ENCODE assay signal across 16 cellular contexts in genomic region chr16:3655030-3655790, GRCh38. TPM values are rescaled to one million over a fixed set of nuclear protein-coding genes. Genes with fewer than 3 reads are reported as not detected.
A peak's percentile ranks its signal among the peaks of the same experiment; 100 is the strongest.
DNase-seq lines count a peak whose midpoint lies in the region; ATAC-seq and TF ChIP-seq lines count a peak whose summit lies in the region.
"Had no signal": no experiment of that assay in that cellular context is flagged by ENCODE, and none has a peak within 500 bp of the region (broad histone marks: within the 10 kb centered on the region; RNA-seq: fewer than 3 reads in every experiment).

No MANE protein-coding gene starts in this region.

- no TSS peak for BruUV-seq in A673 (replicated peaks; lab: Mats Ljungman, UMichigan)
- no TSS peak for BruUV-seq in HCT116 (replicated peaks; lab: Mats Ljungman, UMichigan)

- intact Hi-C loops in A673 (cut with micrococcal nuclease; ENCODE audit: unreplicated experiment) (no loop called here), HCT116 (cut with micrococcal nuclease) (no loop called here), colonic mucosa (cut with DNase I) (no loop called here)
- intact Hi-C loops in CD4-positive, alpha-beta T cell (cut with DNase I, micrococcal nuclease), result no loop called here

- no peak for DNase-seq in A673 (ENCODE audit: low spot score)
- no peak for DNase-seq in HCT116 (ENCODE audit: low read depth, low spot score)
- no peak for DNase-seq in nephron progenitor cell
- DNase-seq in colonic mucosa, result no peak
- no peak for DNase-seq in CD4-positive, alpha-beta T cell
- no peak for DNase-seq in NCI-H1694 treated with DMSO at 0.1 percent for 48 hours (lab: John Stamatoyannopoulos, UW)
- DNase-seq in SJCRH30, result no peak
- DNase-seq: activated CD4-positive, alpha-beta T cell treated with anti-CD3 and anti-CD28 coated beads for 4 hours; NCI-H187 treated with DMSO at 0.1 percent for 48 hours; NCI-H524 treated with DMSO at 0.1 percent for 48 hours had no signal

- no peak overlapping the region for H2AFZ ChIP-seq in HCT116 (ENCODE audit: low read depth, low read length, poor library complexity, severe bottlenecking)

- peaks cover 8% of the 10 kb centered on the region for H3K4me1 Mint-ChIP-seq in nephron progenitor cell
- H3K4me1 Mint-ChIP-seq in CD4-positive, alpha-beta T cell (ENCODE audit: low read depth), result peaks cover 5% of the 10 kb centered on the region

- no peak overlapping the region for H3K9ac ChIP-seq in HCT116 (ENCODE audit: low read length)
- H3K9ac ChIP-seq in colonic mucosa (ENCODE audit: low read depth in 2 of 2, low read length in 2 of 2), result peak overlapping the region in 1 of 2 donors; percentile 76

- CTCF ChIA-PET in A673 (lab: Charles Lee), result interaction anchor here (0.6 kb wide), 1 partner anchor 688 kb away, joined by 3 read pairs; no protein-coding TSS in a partner anchor
- CTCF ChIA-PET in HCT116 (lab: Charles Lee), result no interaction called here
- CTCF ChIA-PET in CD4-positive, alpha-beta T cell (lab: Charles Lee), result no interaction called here

- no peaks in the 10 kb centered on the region for H3K9me3 ChIP-seq in A673 (ENCODE audit: low read depth, low read length, poor library complexity, severe bottlenecking)
- H3K9me3 ChIP-seq in HCT116 (ENCODE audit: control insufficient read depth in 1 of 2, insufficient read depth in 1 of 2, low read depth in 1 of 2, low read length in 2 of 2), result no peaks in the 10 kb centered on the region
- H3K9me3 ChIP-seq in colonic mucosa, result no peaks in the 10 kb centered on the region
- H3K9me3 ChIP-seq in CD4-positive, alpha-beta T cell (ENCODE audit: control insufficient read depth, low read length), result no peaks in the 10 kb centered on the region
- H3K9me3 ChIP-seq in SJCRH30 (replicated peaks), result no peaks in the 10 kb centered on the region

- TF ChIP-seq CTCF in A673 (conservative IDR thresholded peaks at IDR 0.05; ENCODE audit: low read depth, low read length) (no peak), HCT116 (IDR thresholded peaks at IDR 0.05 in 2 of 3, conservative IDR thresholded peaks at IDR 0.05 in 1 of 3; ENCODE audit: borderline replicate concordance in 1 of 3, insufficient read depth in 1 of 3, low read depth in 2 of 3, low read length in 2 of 3) (no peak), nephron progenitor cell (IDR thresholded peaks at IDR 0.05) (no peak), colonic mucosa (IDR thresholded peaks at IDR 0.05) (no peak)
- no peak for TF ChIP-seq CTCF in CD4-positive, alpha-beta T cell (IDR thresholded peaks at IDR 0.05)

- H3K79me2 ChIP-seq in HCT116 (ENCODE audit: insufficient read depth, low read length), result no peaks in the 10 kb centered on the region; the same call in 1 of the 2 replicates

- RAD21 ChIA-PET in HCT116 (lab: Charles Lee; ENCODE audit: low non-redundant PET in 1 of 2, low total read pairs in 2 of 2, uncharacterized antibody in 2 of 2, unreplicated experiment in 2 of 2), result no interaction called here

- H3K4me1 ChIP-seq in A673 (ENCODE audit: insufficient read depth, low read length, poor library complexity, severe bottlenecking) (no peaks in the 10 kb centered on the region), HCT116 (ENCODE audit: control insufficient read depth in 1 of 2, insufficient read depth in 2 of 2, low read length in 2 of 2) (peaks cover 12 to 24% of the 10 kb centered on the region in 2 experiments; a peak in 3 of 4 replicates), colonic mucosa (no peaks in the 10 kb centered on the region), SJCRH30 (no peaks in the 10 kb centered on the region)

- ATAC-seq in HCT116 (no peak), esophagus mucosa (peak; percentile 7)
- ATAC-seq in CD4-positive, alpha-beta T cell (ENCODE audit: poor library complexity), result no peak

- H3K4me2 ChIP-seq in HCT116 (ENCODE audit: low read length), result no peak overlapping the region

- no peak for TF ChIP-seq POLR2A in HCT116 (IDR thresholded peaks at IDR 0.05; ENCODE audit: borderline replicate concordance, extremely low read depth, insufficient read depth, insufficient read length)

- H3K27me3 ChIP-seq in A673 (replicated peaks; ENCODE audit: insufficient read depth, low read depth, low read length, poor library complexity), result no peaks in the 10 kb centered on the region
- H3K27me3 ChIP-seq in HCT116 (ENCODE audit: insufficient read depth, low read length), result no peaks in the 10 kb centered on the region
- no peaks in the 10 kb centered on the region for H3K27me3 ChIP-seq in colonic mucosa
- H3K27me3 ChIP-seq in CD4-positive, alpha-beta T cell (ENCODE audit: control insufficient read depth, insufficient read depth, low read length), result no peaks in the 10 kb centered on the region
- H3K27me3 ChIP-seq in SJCRH30, result no peaks in the 10 kb centered on the region

- H3K36me3 Mint-ChIP-seq in nephron progenitor cell (ENCODE audit: low read depth), result peaks cover 54% of the 10 kb centered on the region
- peaks cover 43% of the 10 kb centered on the region for H3K36me3 Mint-ChIP-seq in CD4-positive, alpha-beta T cell (ENCODE audit: low read depth)

- no peaks in the 10 kb centered on the region for H3K9me3 Mint-ChIP-seq in nephron progenitor cell
- H3K9me3 Mint-ChIP-seq in CD4-positive, alpha-beta T cell, result no peaks in the 10 kb centered on the region
- H3K9me3 Mint-ChIP-seq: dendritic cell treated with granulocyte-macrophage colony-stimulating factor and Interleukin-4, amounts not matched to agents 40 ng/mL and 50 ng/mL, for 4 days; stimulated activated naive CD8-positive, alpha-beta T cell treated with anti-CD3 and anti-CD28 coated beads, Interleukin-15, amount 100 ng/mL, for 72 hours; T-helper 2 cell treated with Interferon-gamma antibody and Interleukin-4, amounts not matched to agents 5 μg/mL and 100 μg/mL, for 36 hours had no signal

- POLR2A ChIA-PET in A673 (lab: Charles Lee; ENCODE audit: low non-redundant PET), result no interaction called here
- POLR2A ChIA-PET in HCT116 (lab: Charles Lee), result no interaction called here
- POLR2A ChIA-PET in CD4-positive, alpha-beta T cell (lab: Charles Lee), result no interaction called here

- H3K4me3 ChIP-seq in A673 (ENCODE audit: low read depth, low read length, poor library complexity, severe bottlenecking) (no peak overlapping the region), HCT116 (replicated peaks in 1 of 2; ENCODE audit: low read depth in 1 of 2, low read length in 2 of 2) (no peak overlapping the region), colonic mucosa (no peak overlapping the region), SJCRH30 (no peak overlapping the region)
- H3K4me3 ChIP-seq: lung had no signal

- no peaks in the 10 kb centered on the region for H3K9me2 ChIP-seq in HCT116 (ENCODE audit: insufficient read depth)

- H4K20me1 ChIP-seq in HCT116 (ENCODE audit: insufficient read depth), result 0 out of 2 replicates have a peak, but pooled peaks cover 3% of the 10 kb centered on the region

- no peaks in the 10 kb centered on the region for H3K27me3 Mint-ChIP-seq in nephron progenitor cell (ENCODE audit: low read depth, poor library complexity)
- no peaks in the 10 kb centered on the region for H3K27me3 Mint-ChIP-seq in CD4-positive, alpha-beta T cell
- H3K27me3 Mint-ChIP-seq: B cell; dendritic cell treated with granulocyte-macrophage colony-stimulating factor and Interleukin-4, amounts not matched to agents 40 ng/mL and 50 ng/mL, for 4 days; stimulated activated naive CD8-positive, alpha-beta T cell treated with anti-CD3 and anti-CD28 coated beads, Interleukin-15, amount 100 ng/mL, for 72 hours had no signal

- H3K4me3 Mint-ChIP-seq in nephron progenitor cell, result no peak overlapping the region
- H3K4me3 Mint-ChIP-seq in CD4-positive, alpha-beta T cell, result no peak overlapping the region
- H3K4me3 Mint-ChIP-seq: B cell; dendritic cell treated with granulocyte-macrophage colony-stimulating factor and Interleukin-4, amounts not matched to agents 40 ng/mL and 50 ng/mL, for 4 days; stimulated activated naive CD8-positive, alpha-beta T cell treated with anti-CD3 and anti-CD28 coated beads, Interleukin-15, amount 100 ng/mL, for 72 hours; T-helper 2 cell treated with Interferon-gamma antibody and Interleukin-4, amounts not matched to agents 5 μg/mL and 100 μg/mL, for 36 hours had no signal

- no peak for TF ChIP-seq RAD21 in HCT116 (IDR thresholded peaks at IDR 0.05; ENCODE audit: low read depth)

- peak overlapping the region; percentile 45 for H3K27ac Mint-ChIP-seq in nephron progenitor cell
- no peak overlapping the region for H3K27ac Mint-ChIP-seq in CD4-positive, alpha-beta T cell
- H3K27ac Mint-ChIP-seq: B cell; dendritic cell treated with granulocyte-macrophage colony-stimulating factor and Interleukin-4, amounts not matched to agents 40 ng/mL and 50 ng/mL, for 4 days; T-helper 2 cell treated with Interferon-gamma antibody and Interleukin-4, amounts not matched to agents 5 μg/mL and 100 μg/mL, for 36 hours had no signal

- H3K36me3 ChIP-seq in A673 (ENCODE audit: insufficient read depth, low read length, poor library complexity, severe bottlenecking) (peaks cover 68% of the 10 kb centered on the region), HCT116 (ENCODE audit: control insufficient read depth in 1 of 2, insufficient read depth in 2 of 2, low read length in 2 of 2) (peaks cover 22 to 39% of the 10 kb centered on the region in 2 experiments), colonic mucosa (peaks cover 4% of the 10 kb centered on the region), SJCRH30 (peaks cover 11% of the 10 kb centered on the region; the same call in 1 of the 2 replicates)

- peak overlapping the region; percentile 14 for H3K27ac ChIP-seq in A673 (ENCODE audit: low read depth, low read length, poor library complexity, severe bottlenecking)
- H3K27ac ChIP-seq in HCT116 (ENCODE audit: low read depth, low read length), result peak overlapping the region; percentile 23; the same call in 1 of the 2 replicates
- no peak overlapping the region for H3K27ac ChIP-seq in colonic mucosa
- H3K27ac ChIP-seq in CD4-positive, alpha-beta T cell (ENCODE audit: low read depth, low read length), result no peak overlapping the region
- H3K27ac ChIP-seq in SJCRH30, result no peak overlapping the region

TF ChIP-seq in HCT116, 20 proteins besides CTCF, POLR2A, EP300 and RAD21 (continues in another document):
- TF ChIP-seq MAX (IDR thresholded peaks at IDR 0.05) (no peak), TCF7L2 (IDR thresholded peaks at IDR 0.05; ENCODE audit: borderline replicate concordance, extremely low read depth, insufficient read depth, insufficient read length) (no peak), FOSL1 (IDR thresholded peaks at IDR 0.05; ENCODE audit: low read depth) (no peak)

RNA-seq across cellular contexts. Expression of gene DNASE1, which starts 0.7 kb away (rescaled TPM):
- total RNA-seq in A673 (2021) (17.9 and 19.1 TPM in 2 replicates), HCT116 (2021; ENCODE audit: unreplicated experiment) (11.0 TPM), esophagus mucosa (7.9 TPM), colonic mucosa (10 to 100 TPM; 10.4 to 22.2 TPM)
- polyA plus RNA-seq in HCT116 (2012), result 10.6 and 15.3 TPM in 2 replicates
- 10 to 100 TPM in 1 of 2 experiments, 1 to 10 TPM in 1; 9.5 to 10.4 TPM for total RNA-seq in CD4-positive, alpha-beta T cell
- 17.4 and 19.3 TPM in 2 replicates for total RNA-seq in SJCRH30 (2014; rRNA removed; shearing (Covaris generic))

RNA-seq across cellular contexts. Expression of gene SLX4, which starts 43.8 kb away (rescaled TPM):
- total RNA-seq in A673 (2021) (15.1 and 16.1 TPM in 2 replicates), HCT116 (2021; ENCODE audit: unreplicated experiment) (7.0 TPM), esophagus mucosa (4.0 TPM), colonic mucosa (1 to 10 TPM; 3.5 to 6.3 TPM)
- 4.2 and 4.3 TPM in 2 replicates for polyA plus RNA-seq in HCT116 (2012)
- total RNA-seq in CD4-positive, alpha-beta T cell, result 1 to 10 TPM; 5.1 to 5.2 TPM
- total RNA-seq in SJCRH30 (2014; rRNA removed; shearing (Covaris generic)), result 6.5 and 7.6 TPM in 2 replicates

Comparison
In these comparisons a context has a peak if more than half of its experiments do, and no peak if none do; other contexts are left out.
1. H3K27ac ChIP-seq: peak in A673 (single experiment) and HCT116 (single experiment); none in colonic mucosa (single experiment), CD4-positive, alpha-beta T cell (single experiment) and SJCRH30 (single experiment).